In the genomic region with DNA sequence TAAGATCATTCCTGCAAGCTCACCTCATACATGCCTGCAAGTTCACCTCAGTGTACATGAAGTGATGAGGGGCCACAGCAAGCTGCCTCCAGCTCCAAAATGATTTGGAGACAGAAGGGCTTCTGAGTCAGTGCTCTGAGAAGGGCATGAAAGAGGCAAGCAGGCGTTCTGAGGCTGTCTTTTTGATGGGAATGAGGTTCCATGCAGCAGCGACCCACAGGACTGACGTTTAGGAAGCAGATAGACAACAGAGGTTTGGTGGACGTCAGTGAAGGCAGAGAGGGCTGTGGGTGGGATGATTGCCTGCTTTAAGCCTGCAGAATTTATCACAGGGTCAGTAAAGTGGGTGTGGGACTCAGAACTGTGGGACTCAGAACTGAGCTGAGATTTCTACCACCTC, we compare ENCODE assay signal across 28 cellular contexts. TPM values are rescaled to one million over a fixed set of nuclear protein-coding genes. Genes with fewer than 3 reads are reported as not detected.
"Had no signal": no experiment of that assay in that cellular context is flagged by ENCODE, and none has a peak within 500 bp of the region (broad histone marks: within the 10 kb centered on the region; RNA-seq: fewer than 3 reads in every experiment).

No MANE protein-coding gene starts in this region.

- H3K79me2 ChIP-seq: hepatocyte had no signal

- H3K9me3 ChIP-seq: thyroid gland had no signal

- H2AFZ ChIP-seq: hepatocyte had no signal

- H3K4me1 Mint-ChIP-seq: immature natural killer cell had no signal

- ATAC-seq: activated naive CD4-positive, alpha-beta T cell treated with anti-CD3 and anti-CD28 coated beads, Interleukin-2, amount 50 U/mL, for 72 hours; naive thymus-derived CD8-positive, alpha-beta T cell had no signal

- H3K36me3 ChIP-seq: left ventricle myocardium inferior, thyroid gland had no signal

- H3K4me3 Mint-ChIP-seq: activated CD4-positive, alpha-beta memory T cell treated with anti-CD3 and anti-CD28 coated beads for 36 hours; dendritic cell treated with granulocyte-macrophage colony-stimulating factor and Interleukin-4, amounts not matched to agents 40 ng/mL and 50 ng/mL, for 4 days; immature natural killer cell; stimulated activated naive CD8-positive, alpha-beta T cell treated with anti-CD3 and anti-CD28 coated beads, Interleukin-15, Interleukin-2, amounts not matched to agents 100 ng/mL and 50 ng/mL, for 24 hours had no signal

- H3K27ac Mint-ChIP-seq: activated CD4-positive, alpha-beta memory T cell treated with anti-CD3 and anti-CD28 coated beads for 36 hours; activated naive CD4-positive, alpha-beta T cell treated with anti-CD3 and anti-CD28 coated beads, Interleukin-2, amount 50 U/mL, for 72 hours; dendritic cell treated with granulocyte-macrophage colony-stimulating factor and Interleukin-4, amounts not matched to agents 40 ng/mL and 50 ng/mL, for 4 days; immature natural killer cell; progenitor cell of endocrine pancreas; stimulated activated naive CD8-positive, alpha-beta T cell treated with anti-CD3 and anti-CD28 coated beads, Interleukin-15, Interleukin-2, amounts not matched to agents 100 ng/mL and 50 ng/mL, for 24 hours had no signal

- H3K27me3 ChIP-seq: hepatocyte, thyroid gland had no signal

- DNase-seq: activated CD4-positive, alpha-beta memory T cell treated with anti-CD3 and anti-CD28 coated beads for 36 hours; activated CD4-positive, alpha-beta T cell treated with anti-CD3 and anti-CD28 coated beads for 48 hours; activated CD4-positive, CD25-positive, alpha-beta regulatory T cell; activated gamma-delta T cell treated with Interleukin-2 at 50 U/mL for 16 hours; activated T-cell treated with anti-CD3 and anti-CD28 coated beads for 4 hours; aorta; effector CD8-positive, alpha-beta T cell; glutamatergic neuron; immature natural killer cell; kidney glomerular epithelial cell; left ventricle myocardium inferior; naive thymus-derived CD8-positive, alpha-beta T cell; occipital lobe; retina; stimulated activated CD4-positive, alpha-beta T cell treated with anti-CD3 and anti-CD28 coated beads, Interleukin-4, amount 100 ng/mL, for 24 hours; substantia nigra; thyroid gland had no signal

- H3K36me3 Mint-ChIP-seq: activated CD4-positive, alpha-beta memory T cell treated with anti-CD3 and anti-CD28 coated beads for 36 hours; activated naive CD4-positive, alpha-beta T cell treated with anti-CD3 and anti-CD28 coated beads, Interleukin-2, amount 50 U/mL, for 72 hours; brain; immature natural killer cell; naive thymus-derived CD8-positive, alpha-beta T cell had no signal

- H3K9me3 Mint-ChIP-seq: activated CD4-positive, alpha-beta memory T cell treated with anti-CD3 and anti-CD28 coated beads for 36 hours; activated naive CD4-positive, alpha-beta T cell treated with anti-CD3 and anti-CD28 coated beads, Interleukin-2, amount 50 U/mL, for 72 hours; dendritic cell treated with granulocyte-macrophage colony-stimulating factor and Interleukin-4, amounts not matched to agents 40 ng/mL and 50 ng/mL, for 4 days; immature natural killer cell; naive thymus-derived CD8-positive, alpha-beta T cell; stimulated activated naive CD8-positive, alpha-beta T cell treated with anti-CD3 and anti-CD28 coated beads, Interleukin-15, Interleukin-2, amounts not matched to agents 100 ng/mL and 50 ng/mL, for 24 hours had no signal

- H3K4me3 ChIP-seq: hepatocyte, left ventricle myocardium inferior, thyroid gland had no signal

- H3K4me1 ChIP-seq: left ventricle myocardium inferior, thyroid gland had no signal

- H3K27ac ChIP-seq: hepatocyte, left ventricle myocardium inferior, thyroid gland had no signal

RNA-seq across cellular contexts. Expression of a gene that starts 8.9 kb away (rescaled TPM):
- total RNA-seq: activated CD4-positive, alpha-beta memory T cell treated with anti-CD3 and anti-CD28 coated beads for 36 hours; activated naive CD4-positive, alpha-beta T cell treated with anti-CD3 and anti-CD28 coated beads, Interleukin-2, amount 50 U/mL, for 72 hours; cardiac septum; chondrocyte; left ventricle myocardium inferior; lung microvascular endothelial cell; naive thymus-derived CD8-positive, alpha-beta T cell; occipital lobe; T-helper 1 cell treated with Interleukin-12 subunit alpha and Interleukin-12 subunit beta and Interleukin-4 antibody, amounts not matched to agents 30 ng/mL and 1 ng/mL, for 36 hours had no signal
- polyA plus RNA-seq: esophagus; immature natural killer cell; naive thymus-derived CD8-positive, alpha-beta T cell had no signal
